15 cellular contexts compared by ENCODE assay signal in the genomic region with DNA sequence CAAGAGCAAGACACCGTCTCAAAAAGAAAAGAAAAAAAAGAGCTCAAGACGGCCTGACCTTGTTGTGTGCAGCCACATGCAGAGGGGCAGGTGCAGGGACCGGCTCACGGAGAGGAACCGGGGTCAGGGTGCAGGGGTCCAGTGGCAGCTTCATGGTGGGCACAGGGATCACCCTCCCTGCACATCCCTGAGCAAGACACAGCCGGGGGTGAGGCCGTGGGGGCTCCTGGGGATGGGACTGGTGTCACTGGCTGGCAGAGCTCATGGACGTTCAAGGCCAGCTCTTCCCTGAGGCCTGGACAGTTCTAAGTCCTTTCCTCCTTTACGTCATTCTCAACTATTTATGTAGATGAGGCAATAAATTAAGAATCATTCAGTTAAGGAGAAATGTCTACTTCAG. TPM values are rescaled to one million over a fixed set of nuclear protein-coding genes. Genes with fewer than 3 reads are reported as not detected.
DNase-seq lines count a peak whose midpoint lies in the region; ATAC-seq and TF ChIP-seq lines count a peak whose summit lies in the region.
"Had no signal": no experiment of that assay in that cellular context is flagged by ENCODE, and none has a peak within 500 bp of the region (broad histone marks: within the 10 kb centered on the region; RNA-seq: fewer than 3 reads in every experiment).

No MANE protein-coding gene starts in this region.

- H3K9me3 ChIP-seq in CD8-positive, alpha-beta T cell (ENCODE audit: low read length) = no peaks in the 10 kb centered on the region
- H3K9me3 ChIP-seq in neural progenitor cell (ENCODE audit: low read depth) = no peaks in the 10 kb centered on the region
- H3K9me3 ChIP-seq: BE2C had no signal

- H3K36me3 ChIP-seq in CD8-positive, alpha-beta T cell (ENCODE audit: insufficient read depth, low read length) = no peaks in the 10 kb centered on the region
- H3K36me3 ChIP-seq in neural progenitor cell = no peaks in the 10 kb centered on the region

- CTCF ChIA-PET in CD8-positive, alpha-beta T cell (lab: Charles Lee) = no interaction called here

- peaks cover 3% of the 10 kb centered on the region for H3F3A ChIP-seq in neural progenitor cell (ENCODE audit: low read depth)

- no peaks in the 10 kb centered on the region for H3K4me1 ChIP-seq in CD8-positive, alpha-beta T cell (ENCODE audit: insufficient read depth, low read length)
- H3K4me1 ChIP-seq in neural progenitor cell = no peaks in the 10 kb centered on the region
- H3K4me1 ChIP-seq: BE2C had no signal

- TF ChIP-seq CTCF in CD8-positive, alpha-beta T cell (IDR thresholded peaks at IDR 0.05) = no peak
- TF ChIP-seq CTCF in VCaP (conservative IDR thresholded peaks at IDR 0.05) = no peak
- TF ChIP-seq CTCF in neural progenitor cell (IDR thresholded peaks at IDR 0.05) = no peak

- H3K4me3 Mint-ChIP-seq in CD8-positive, alpha-beta T cell = no peak overlapping the region
- no peak overlapping the region for H3K4me3 Mint-ChIP-seq in neural progenitor cell
- no peak overlapping the region for H3K4me3 Mint-ChIP-seq in T-helper 2 cell treated with Interferon-gamma antibody and Interleukin-4, amounts not matched to agents 5 μg/mL and 100 μg/mL, for 36 hours
- H3K4me3 Mint-ChIP-seq: CD4-positive, CD25-positive, alpha-beta regulatory T cell; H9 had no signal

- no peak overlapping the region for H2AFZ ChIP-seq in neural progenitor cell (replicated peaks)

- peaks cover 12% of the 10 kb centered on the region for H4K20me1 ChIP-seq in neural progenitor cell (ENCODE audit: low read depth)

- no peak overlapping the region for H3K4me2 ChIP-seq in neural progenitor cell

- H3K9ac ChIP-seq in neural progenitor cell = no peak overlapping the region

- no peaks in the 10 kb centered on the region for H3K27me3 Mint-ChIP-seq in CD8-positive, alpha-beta T cell (ENCODE audit: low read depth)
- peaks cover 9% of the 10 kb centered on the region for H3K27me3 Mint-ChIP-seq in neural progenitor cell (ENCODE audit: insufficient read depth, low read depth)
- no peaks in the 10 kb centered on the region for H3K27me3 Mint-ChIP-seq in T-helper 2 cell treated with Interferon-gamma antibody and Interleukin-4, amounts not matched to agents 5 μg/mL and 100 μg/mL, for 36 hours (ENCODE audit: low read depth)
- H3K27me3 Mint-ChIP-seq: CD4-positive, CD25-positive, alpha-beta regulatory T cell had no signal

- H3K27me3 ChIP-seq in CD8-positive, alpha-beta T cell (ENCODE audit: insufficient read depth, low read length) = no peaks in the 10 kb centered on the region
- no peaks in the 10 kb centered on the region for H3K27me3 ChIP-seq in neural progenitor cell
- H3K27me3 ChIP-seq: BE2C had no signal

- no peaks in the 10 kb centered on the region for H3K4me1 Mint-ChIP-seq in CD8-positive, alpha-beta T cell (ENCODE audit: low read depth)
- peaks cover under 1% of the 10 kb centered on the region for H3K4me1 Mint-ChIP-seq in neural progenitor cell
- no peaks in the 10 kb centered on the region for H3K4me1 Mint-ChIP-seq in T-helper 2 cell treated with Interferon-gamma antibody and Interleukin-4, amounts not matched to agents 5 μg/mL and 100 μg/mL, for 36 hours (ENCODE audit: low read depth)
- H3K4me1 Mint-ChIP-seq: H9 had no signal

- DNase-seq in CD8-positive, alpha-beta T cell = no peak
- DNase-seq in neural progenitor cell (ENCODE audit: low spot score) (no peak), NCI-H526 treated with DMSO at 0.1 percent for 48 hours (lab: John Stamatoyannopoulos, UW) (no peak)
- no peak for DNase-seq in T-helper 2 cell treated with Interferon-gamma antibody and Interleukin-4, amounts not matched to agents 5 μg/mL and 100 μg/mL, for 36 hours (ENCODE audit: low spot score)
- DNase-seq: ACHN; BE2C; C1 segment of cervical spinal cord; CD4-positive, CD25-positive, alpha-beta regulatory T cell; DMS153; DMS79; GDM1; H9 had no signal

- H3K9me3 Mint-ChIP-seq in CD8-positive, alpha-beta T cell = no peaks in the 10 kb centered on the region
- no peaks in the 10 kb centered on the region for H3K9me3 Mint-ChIP-seq in neural progenitor cell
- H3K9me3 Mint-ChIP-seq in T-helper 2 cell treated with Interferon-gamma antibody and Interleukin-4, amounts not matched to agents 5 μg/mL and 100 μg/mL, for 36 hours = no peaks in the 10 kb centered on the region
- H3K9me3 Mint-ChIP-seq: CD4-positive, CD25-positive, alpha-beta regulatory T cell; H9 had no signal

- peaks cover 19% of the 10 kb centered on the region for H3K79me2 ChIP-seq in neural progenitor cell (ENCODE audit: low read depth)

- POLR2A ChIA-PET in CD8-positive, alpha-beta T cell (lab: Charles Lee) = no interaction called here

- no peak overlapping the region for H3K27ac ChIP-seq in CD8-positive, alpha-beta T cell (ENCODE audit: low read depth, low read length)
- peak overlapping the region; percentile 53; the same call in 1 of the 2 replicates for H3K27ac ChIP-seq in VCaP
- no peak overlapping the region for H3K27ac ChIP-seq in neural progenitor cell

- intact Hi-C loops in CD8-positive, alpha-beta T cell (cut with DNase I, micrococcal nuclease) = no loop called here

- ATAC-seq in CD8-positive, alpha-beta T cell = no peak
- ATAC-seq in HG03139 (IDR thresholded peaks at IDR 0.05; ENCODE audit: unreplicated experiment) = no peak

- no peaks in the 10 kb centered on the region for H3K36me3 Mint-ChIP-seq in CD8-positive, alpha-beta T cell
- peaks cover 2% of the 10 kb centered on the region for H3K36me3 Mint-ChIP-seq in neural progenitor cell
- peaks cover 6% of the 10 kb centered on the region for H3K36me3 Mint-ChIP-seq in T-helper 2 cell treated with Interferon-gamma antibody and Interleukin-4, amounts not matched to agents 5 μg/mL and 100 μg/mL, for 36 hours (ENCODE audit: low read depth)
- H3K36me3 Mint-ChIP-seq: CD4-positive, CD25-positive, alpha-beta regulatory T cell had no signal

- peak overlapping the region; percentile 55 for H3K27ac Mint-ChIP-seq in CD8-positive, alpha-beta T cell
- peak overlapping the region; percentile 25 for H3K27ac Mint-ChIP-seq in neural progenitor cell
- H3K27ac Mint-ChIP-seq in T-helper 2 cell treated with Interferon-gamma antibody and Interleukin-4, amounts not matched to agents 5 μg/mL and 100 μg/mL, for 36 hours = no peak overlapping the region

- H3K4me3 ChIP-seq in CD8-positive, alpha-beta T cell (ENCODE audit: low read depth, low read length) = no peak overlapping the region
- H3K4me3 ChIP-seq in neural progenitor cell = no peak overlapping the region

RNA-seq across cellular contexts. Expression of gene TMEM240, which starts 6.6 kb away (rescaled TPM):
- total RNA-seq in CD8-positive, alpha-beta T cell = 1 to 10 TPM; 1.0 to 1.3 TPM
- 8.0 and 13.3 TPM in 2 replicates for total RNA-seq in neural progenitor cell (ENCODE audit: low replicate concordance)
- total RNA-seq: CD4-positive, CD25-positive, alpha-beta regulatory T cell had no signal

RNA-seq across cellular contexts. Expression of gene SSU72, which starts 27.7 kb away (rescaled TPM):
- 10 to 100 TPM; 86.8 to 87.9 TPM for total RNA-seq in CD8-positive, alpha-beta T cell
- total RNA-seq in neural progenitor cell (ENCODE audit: low replicate concordance) = 82.5 and 94.1 TPM in 2 replicates

RNA-seq across cellular contexts. Expression of gene ATAD3A, which starts 35.0 kb away (rescaled TPM):
- total RNA-seq in CD8-positive, alpha-beta T cell = 10 to 100 TPM; 27.0 to 29.6 TPM
- 7.8 and 25.1 TPM in 2 replicates for total RNA-seq in neural progenitor cell (ENCODE audit: low replicate concordance)

RNA-seq across cellular contexts. Expression of gene FNDC10, which starts 52.9 kb away (rescaled TPM):
- total RNA-seq in CD8-positive, alpha-beta T cell = 1 to 10 TPM; 1.1 to 1.6 TPM
- 2.5 and 7.8 TPM in 2 replicates for total RNA-seq in neural progenitor cell (ENCODE audit: low replicate concordance)
- total RNA-seq: HT-29 had no signal
